10 cellular contexts compared by ENCODE assay signal in the genomic region with DNA sequence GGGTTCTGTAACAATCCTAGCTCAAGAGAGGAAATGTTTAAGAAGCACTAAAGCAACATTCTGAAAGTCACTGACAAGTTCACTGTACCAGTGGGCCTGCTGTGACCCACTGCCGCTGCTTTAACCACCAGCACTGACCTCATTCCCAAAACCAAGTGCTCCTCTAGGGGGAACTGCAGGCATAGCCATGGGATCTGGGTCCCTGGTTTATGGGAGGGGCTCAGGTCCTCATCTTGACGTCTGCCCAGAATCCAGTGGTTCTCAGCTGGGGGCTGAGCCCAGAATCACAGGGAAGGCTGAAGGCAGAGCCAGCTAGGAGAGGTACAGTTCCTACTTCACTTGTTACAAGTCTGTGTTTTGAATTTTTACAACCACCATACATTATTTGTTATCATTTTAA. TPM values are rescaled to one million over a fixed set of nuclear protein-coding genes. Genes with fewer than 3 reads are reported as not detected.
A peak's percentile ranks its signal among the peaks of the same experiment; 100 is the strongest.
DNase-seq lines count a peak whose midpoint lies in the region; ATAC-seq, FAIRE-seq and TF ChIP-seq lines count a peak whose summit lies in the region.
"Had no signal": no experiment of that assay in that cellular context is flagged by ENCODE, and none has a peak within 500 bp of the region (broad histone marks: within the 10 kb centered on the region; RNA-seq: fewer than 3 reads in every experiment).

No MANE protein-coding gene starts in this region.

- no peaks in the 10 kb centered on the region for H3K9me3 Mint-ChIP-seq in neural crest cell

- no peaks in the 10 kb centered on the region for H3K27me3 Mint-ChIP-seq in neural crest cell (ENCODE audit: low read depth)

- peak; percentile 11 for DNase-seq in GM12865 (ENCODE audit: low read depth)
- DNase-seq in NCI-H69 (lab: John Stamatoyannopoulos, UW) = peak; percentile 43
- peak; percentile 49 for DNase-seq in epithelial cell of esophagus (ENCODE audit: low read depth)
- DNase-seq in neural crest cell (ENCODE audit: low read depth, low spot score) = no peak
- DNase-seq in cerebellar nuclear complex (lab: John Stamatoyannopoulos, UW) = no peak
- DNase-seq in urothelium cell line (ENCODE audit: low spot score) = no peak
- DNase-seq: NCI-H526 treated with DMSO at 0.1 percent for 48 hours, pancreas had no signal

- H3K4me3 Mint-ChIP-seq in neural crest cell = no peak overlapping the region

- no peaks in the 10 kb centered on the region for H3K36me3 Mint-ChIP-seq in neural crest cell (ENCODE audit: low read depth)

- peaks cover 14% of the 10 kb centered on the region for H3K4me1 Mint-ChIP-seq in neural crest cell

- H3K4me3 ChIP-seq in GM12865 (ENCODE audit: low read depth, low read length) (no peak overlapping the region), epithelial cell of esophagus (ENCODE audit: low read length) (no peak overlapping the region)
- H3K4me3 ChIP-seq: pancreas had no signal

- no peak overlapping the region for H3K27ac Mint-ChIP-seq in neural crest cell (ENCODE audit: unreplicated experiment)

- ATAC-seq in HG02588 (IDR thresholded peaks at IDR 0.05; ENCODE audit: unreplicated experiment) (no peak), HG02870 (IDR thresholded peaks at IDR 0.05; ENCODE audit: unreplicated experiment) (no peak)

- no peak for TF ChIP-seq CTCF in GM12865 (IDR thresholded peaks at IDR 0.05; ENCODE audit: insufficient read depth, low read depth, low read length, missing control alignments)
- peak; percentile 40 for TF ChIP-seq CTCF in epithelial cell of esophagus (IDR thresholded peaks at IDR 0.05; ENCODE audit: insufficient read depth, low read depth, low read length, missing control alignments)
- peak; percentile 23 for TF ChIP-seq CTCF in neural crest cell (conservative IDR thresholded peaks at IDR 0.05)

- FAIRE-seq in urothelium cell line (lab: Jason Lieb, UNC) = no peak
- FAIRE-seq: pancreas had no signal

RNA-seq across cellular contexts. Expression of a gene that starts 36.1 kb away (rescaled TPM):
- 31.0 and 37.2 TPM in 2 replicates for total RNA-seq in neural crest cell

Comparison
In these comparisons a context has a peak if more than half of its experiments do, and no peak if none do; other contexts are left out.
1. DNase-seq: peak in GM12865 (single experiment), NCI-H69 (single experiment) and epithelial cell of esophagus (single experiment); none in neural crest cell (single experiment), cerebellar nuclear complex (0 of 2) and urothelium cell line (single experiment).